15 cellular contexts compared by ENCODE assay signal in the genomic region with DNA sequence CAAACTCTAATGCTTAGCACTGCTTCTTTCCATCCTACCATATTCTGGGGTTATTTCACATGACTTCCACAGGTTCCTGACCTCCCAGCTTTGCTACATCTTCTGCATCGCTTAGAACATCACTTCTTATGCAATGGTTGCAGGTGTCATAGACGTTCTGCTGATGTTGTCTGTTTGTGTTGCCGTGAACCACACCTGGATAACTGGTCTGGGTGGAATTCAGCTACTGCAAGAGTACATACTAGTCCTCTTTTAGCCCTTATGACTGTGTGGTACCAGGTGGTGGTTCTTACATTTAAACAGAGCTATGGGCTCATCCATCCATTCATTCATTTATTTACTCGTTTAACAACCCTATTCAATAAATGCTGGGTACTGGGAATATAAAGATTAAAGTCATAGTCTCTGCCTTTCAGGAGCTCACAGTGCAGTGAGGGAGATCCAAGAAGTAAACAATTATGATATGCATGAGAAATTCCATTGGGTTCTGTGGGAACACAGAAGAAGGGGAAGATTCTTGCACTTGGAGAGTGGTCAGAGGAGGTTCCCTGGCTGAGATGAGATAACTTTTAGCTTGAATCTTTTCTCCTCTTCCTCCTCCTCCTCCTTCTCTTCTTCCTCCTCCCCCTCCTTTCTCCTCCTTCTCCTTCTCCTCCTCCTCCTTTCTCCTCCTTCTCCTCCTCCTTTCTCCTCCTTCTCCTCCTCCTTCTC. TPM values are rescaled to one million over a fixed set of nuclear protein-coding genes. Genes with fewer than 3 reads are reported as not detected.
DNase-seq lines count a peak whose midpoint lies in the region; TF ChIP-seq lines count a peak whose summit lies in the region.
"Had no signal": no experiment of that assay in that cellular context is flagged by ENCODE, and none has a peak within 500 bp of the region (broad histone marks: within the 10 kb centered on the region; RNA-seq: fewer than 3 reads in every experiment).

No MANE protein-coding gene starts in this region.

- H3K18ac ChIP-seq in trophoblast cell (ENCODE audit: low read length): no peak overlapping the region

- no peak overlapping the region for H4K8ac ChIP-seq in trophoblast cell (ENCODE audit: low read depth, low read length)

- no CpG with 5 or more reads among the region's 4 CpGs for WGBS in trophoblast cell (ENCODE audit: extremely low coverage, insufficient coverage, insufficient read length)

- H3K4me1 ChIP-seq in HEK293 (ENCODE audit: control insufficient read depth, insufficient read depth, low read length) (no peaks in the 10 kb centered on the region), trophoblast cell (ENCODE audit: control insufficient read depth in 1 of 2, insufficient read depth in 2 of 2, low read length in 2 of 2) (peaks cover 7 to 8% of the 10 kb centered on the region in 2 experiments), vagina (peaks cover 6% of the 10 kb centered on the region)
- H3K4me1 ChIP-seq: BLaER1 treated with 17β-estradiol and CSF1 and Interleukin-3, amounts not matched to agents 10 nM and 100 nM had no signal

- POLR2A ChIA-PET in HEK293 (lab: Yijun Ruan, JAX): no interaction called here

- H3K4ac ChIP-seq in trophoblast cell (ENCODE audit: low read depth, low read length): no peak overlapping the region

- peaks cover 54% of the 10 kb centered on the region for H3K4me1 Mint-ChIP-seq in HFFc6 (ENCODE audit: low read depth)
- H3K4me1 Mint-ChIP-seq: CD4-positive, CD25-positive, alpha-beta regulatory T cell had no signal

- no peaks in the 10 kb centered on the region for H3K9me3 Mint-ChIP-seq in HFFc6
- H3K9me3 Mint-ChIP-seq: H9 had no signal

- no peak overlapping the region for H2BK5ac ChIP-seq in trophoblast cell (ENCODE audit: low read depth, low read length, poor library complexity)

- no peak overlapping the region for H2BK12ac ChIP-seq in trophoblast cell (ENCODE audit: low read length)

- no peak for TF ChIP-seq POLR2A in vagina (IDR thresholded peaks at IDR 0.05)

- no peak overlapping the region for H2AK5ac ChIP-seq in trophoblast cell (ENCODE audit: low read length)

- peak; percentile 66 for DNase-seq in epithelial cell of esophagus (ENCODE audit: low read depth)
- peak; percentile 63 to 87 for DNase-seq in trophoblast cell
- no peak for DNase-seq in vagina (ENCODE audit: extremely low spot score in 2 of 2)
- no peak for DNase-seq in HFFc6
- no peak for DNase-seq in SHP77 treated with DMSO at 0.1 percent for 48 hours (lab: John Stamatoyannopoulos, UW)
- no peak for DNase-seq in cerebellar cortex (ENCODE audit: low spot score)
- DNase-seq: ACHN; Calu3; CD4-positive, CD25-positive, alpha-beta regulatory T cell; DMS79 treated with DMSO at 0.1 percent for 48 hours; GDM1; GOT3; H9 had no signal

- no peak overlapping the region for H4K91ac ChIP-seq in trophoblast cell (ENCODE audit: low read depth, low read length)

- H4K12ac ChIP-seq in trophoblast cell (ENCODE audit: low read depth, low read length): no peak overlapping the region

- no peaks in the 10 kb centered on the region; the same call in 1 of the 2 replicates for H3K27me3 Mint-ChIP-seq in HFFc6 (ENCODE audit: insufficient read depth)

- H3K4me3 ChIP-seq in HEK293 (ENCODE audit: low read depth, low read length) (no peak overlapping the region), epithelial cell of esophagus (ENCODE audit: low read length) (no peak overlapping the region), trophoblast cell (ENCODE audit: low read depth, low read length) (no peak overlapping the region), vagina (no peak overlapping the region)
- H3K4me3 ChIP-seq: BLaER1 treated with 17β-estradiol and CSF1 and Interleukin-3, amounts not matched to agents 10 nM and 100 nM had no signal

- no peak overlapping the region for H2BK120ac ChIP-seq in trophoblast cell (ENCODE audit: insufficient read depth, low read length, poor library complexity)

- H3K36me3 ChIP-seq in HEK293 (ENCODE audit: control insufficient read depth in 2 of 2, insufficient read depth in 1 of 2, low read length in 2 of 2): no peaks in the 10 kb centered on the region
- peaks cover 0 to 3% of the 10 kb centered on the region in 2 experiments for H3K36me3 ChIP-seq in trophoblast cell (ENCODE audit: control insufficient read depth in 1 of 2, insufficient read depth in 2 of 2, low read length in 2 of 2)
- no peaks in the 10 kb centered on the region for H3K36me3 ChIP-seq in vagina
- H3K36me3 ChIP-seq: BLaER1 treated with 17β-estradiol and CSF1 and Interleukin-3, amounts not matched to agents 10 nM and 100 nM had no signal

- H3K27me3 ChIP-seq in trophoblast cell (ENCODE audit: insufficient read depth, low read length): no peaks in the 10 kb centered on the region
- H3K27me3 ChIP-seq in vagina: no peaks in the 10 kb centered on the region
- H3K27me3 ChIP-seq: BLaER1 treated with 17β-estradiol and CSF1 and Interleukin-3, amounts not matched to agents 10 nM and 100 nM had no signal

- H3K4me3 Mint-ChIP-seq in HFFc6: no peak overlapping the region
- H3K4me3 Mint-ChIP-seq: CD4-positive, CD25-positive, alpha-beta regulatory T cell; H9 had no signal

- H3K9me3 ChIP-seq in HEK293 (ENCODE audit: control insufficient read depth, insufficient read depth, low read depth, low read length): no peaks in the 10 kb centered on the region
- H3K9me3 ChIP-seq in trophoblast cell (ENCODE audit: insufficient read depth, low read depth, low read length): peaks cover 2% of the 10 kb centered on the region
- H3K9me3 ChIP-seq in vagina: no peaks in the 10 kb centered on the region
- H3K9me3 ChIP-seq: BLaER1 treated with 17β-estradiol and CSF1 and Interleukin-3, amounts not matched to agents 10 nM and 100 nM had no signal

- H3K79me2 ChIP-seq in trophoblast cell (ENCODE audit: control insufficient read depth, insufficient read depth, low read length, poor library complexity): no peaks in the 10 kb centered on the region

- H2AFZ ChIP-seq in trophoblast cell (ENCODE audit: insufficient read depth, low read length, poor library complexity): no peak overlapping the region

- H3K27ac ChIP-seq in HEK293 (ENCODE audit: extremely low read depth, low read depth, low read length) (no peak overlapping the region), trophoblast cell (ENCODE audit: low read depth, low read length) (no peak overlapping the region), vagina (peak overlapping the region; percentile 10)
- H3K27ac ChIP-seq: BLaER1 treated with 17β-estradiol and CSF1 and Interleukin-3, amounts not matched to agents 10 nM and 100 nM had no signal

- no peak for TF ChIP-seq CTCF in HEK293 (tag by site-specific recombination; IDR thresholded peaks at IDR 0.05)
- TF ChIP-seq CTCF in epithelial cell of esophagus (IDR thresholded peaks at IDR 0.05; ENCODE audit: insufficient read depth, low read depth, low read length, missing control alignments): no peak
- no peak for TF ChIP-seq CTCF in vagina (IDR thresholded peaks at IDR 0.05)
- TF ChIP-seq CTCF in HFFc6 (IDR thresholded peaks at IDR 0.05): no peak

- H3K79me1 ChIP-seq in trophoblast cell (ENCODE audit: low read length): peaks cover 8% of the 10 kb centered on the region

- no peak overlapping the region for H3K27ac Mint-ChIP-seq in HFFc6
- H3K27ac Mint-ChIP-seq: CD4-positive, CD25-positive, alpha-beta regulatory T cell; H9 had no signal

- H3K9ac ChIP-seq in trophoblast cell (ENCODE audit: low read length): no peak overlapping the region
- H3K9ac ChIP-seq: BLaER1 treated with 17β-estradiol and CSF1 and Interleukin-3, amounts not matched to agents 10 nM and 100 nM had no signal

- H3K14ac ChIP-seq in trophoblast cell (ENCODE audit: low read length): no peak overlapping the region

- intact Hi-C loops in vagina (cut with DNase I): no loop called here

- CTCF ChIA-PET in HEK293 (lab: Yijun Ruan, JAX): interaction anchor here (0.6 kb wide), 1 partner anchor 862 kb away, joined by 3 read pairs; no protein-coding TSS in a partner anchor

- no peak overlapping the region for H3K23ac ChIP-seq in trophoblast cell (ENCODE audit: low read length)

- H3K36me3 Mint-ChIP-seq in HFFc6 (ENCODE audit: low read depth): peaks cover 5% of the 10 kb centered on the region; the same call in 1 of the 2 replicates
- H3K36me3 Mint-ChIP-seq: CD4-positive, CD25-positive, alpha-beta regulatory T cell had no signal

- H3K4me2 ChIP-seq in trophoblast cell (ENCODE audit: low read length): no peak overlapping the region
- H3K4me2 ChIP-seq: BLaER1 treated with 17β-estradiol and CSF1 and Interleukin-3, amounts not matched to agents 10 nM and 100 nM had no signal

TF ChIP-seq in HEK293, 187 proteins besides CTCF, POLR2A, EP300 and RAD21 (continues in another document):
- TF ChIP-seq, protein P1, sequence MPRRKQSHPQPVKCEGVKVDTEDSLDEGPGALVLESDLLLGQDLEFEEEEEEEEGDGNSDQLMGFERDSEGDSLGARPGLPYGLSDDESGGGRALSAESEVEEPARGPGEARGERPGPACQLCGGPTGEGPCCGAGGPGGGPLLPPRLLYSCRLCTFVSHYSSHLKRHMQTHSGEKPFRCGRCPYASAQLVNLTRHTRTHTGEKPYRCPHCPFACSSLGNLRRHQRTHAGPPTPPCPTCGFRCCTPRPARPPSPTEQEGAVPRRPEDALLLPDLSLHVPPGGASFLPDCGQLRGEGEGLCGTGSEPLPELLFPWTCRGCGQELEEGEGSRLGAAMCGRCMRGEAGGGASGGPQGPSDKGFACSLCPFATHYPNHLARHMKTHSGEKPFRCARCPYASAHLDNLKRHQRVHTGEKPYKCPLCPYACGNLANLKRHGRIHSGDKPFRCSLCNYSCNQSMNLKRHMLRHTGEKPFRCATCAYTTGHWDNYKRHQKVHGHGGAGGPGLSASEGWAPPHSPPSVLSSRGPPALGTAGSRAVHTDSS (tag by site-specific recombination; IDR thresholded peaks at IDR 0.05): 0 out of 2 replicates have a peak, but pooled peaks have one; percentile 30
- peak; percentile 78; the same call in 1 of the 2 replicates for TF ChIP-seq EGR2 (tag by site-specific recombination; IDR thresholded peaks at IDR 0.05; ENCODE audit: low read depth)

RNA-seq across cellular contexts. Expression of a gene that starts 30.8 kb away (rescaled TPM):
- polyA plus RNA-seq in trophoblast cell (2013): 8.2 and 8.7 TPM in 2 replicates
- total RNA-seq in vagina: 46.4 TPM
- 10 to 100 TPM; 25.2 to 44.1 (median 28.5) TPM for total RNA-seq in HFFc6 (2021; fragmentation: NEBNext Ultra II Directional; extraction: Animal tissue kit (Norgen Biotek cat#: 25700))
- polyA plus RNA-seq: CD4-positive, CD25-positive, alpha-beta regulatory T cell had no signal

Comparison
In these comparisons a context has a peak if more than half of its experiments do, and no peak if none do; other contexts are left out.
1. DNase-seq: peak in epithelial cell of esophagus (single experiment) and trophoblast cell (2 of 2); none in vagina (0 of 2), HFFc6 (single experiment), SHP77 treated with DMSO at 0.1 percent for 48 hours (single experiment) and cerebellar cortex (single experiment).